14 cellular contexts compared by ENCODE assay signal in the genomic region with DNA sequence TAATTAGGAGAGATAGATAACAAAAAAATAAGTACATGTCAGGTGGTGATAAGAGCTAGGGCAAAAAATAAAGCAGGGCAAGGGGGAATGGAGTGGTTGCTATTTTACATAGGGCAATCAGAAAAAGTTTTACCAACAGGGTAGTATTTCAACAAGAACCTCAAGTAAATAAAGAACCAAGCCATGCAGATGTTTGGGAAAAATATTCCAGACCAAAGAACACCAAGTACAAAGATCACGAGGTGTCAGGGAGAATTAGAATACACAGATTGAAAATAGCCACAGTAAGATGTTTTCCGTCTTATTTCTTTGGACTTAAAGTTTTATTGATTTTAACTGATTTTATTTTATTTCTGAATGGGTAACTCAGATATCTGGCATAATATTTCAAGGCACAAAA.
"Had no signal": no experiment of that assay in that cellular context is flagged by ENCODE, and none has a peak within 500 bp of the region (broad histone marks: within the 10 kb centered on the region; RNA-seq: fewer than 3 reads in every experiment).

No MANE protein-coding gene starts in this region.

- H3K4me3 Mint-ChIP-seq: naive B cell had no signal

- H3K27me3 ChIP-seq: dorsolateral prefrontal cortex, right atrium auricular region, SJSA1, upper lobe of right lung had no signal

- H3K27me3 Mint-ChIP-seq: naive B cell had no signal

- H3K27ac ChIP-seq: dorsolateral prefrontal cortex, right atrium auricular region, SJSA1, thoracic aorta, upper lobe of right lung had no signal

- H3K9me3 Mint-ChIP-seq: naive B cell had no signal

- DNase-seq: activated CD4-positive, alpha-beta T cell treated with anti-CD3 and anti-CD28 coated beads, Interleukin-2, amount 50 U/mL, for 1 hour; activated CD4-positive, CD25-positive, alpha-beta regulatory T cell; activated effector memory CD4-positive, alpha-beta T cell treated with anti-CD3 and anti-CD28 coated beads, Interleukin-2, amount 50 U/mL, for 16 hours; activated T-cell treated with anti-CD3 and anti-CD28 coated beads for 4 hours; dorsolateral prefrontal cortex; left colon; mammary epithelial cell; naive B cell; occipital lobe; small intestine; upper lobe of right lung had no signal

- H3K4me3 ChIP-seq: dorsolateral prefrontal cortex, right atrium auricular region, SJSA1, thoracic aorta, upper lobe of right lung had no signal

- H3K4me1 ChIP-seq: right atrium auricular region, SJSA1 had no signal

- H3K9me3 ChIP-seq: right atrium auricular region, SJSA1, thoracic aorta, upper lobe of right lung had no signal

- ATAC-seq: left colon, upper lobe of right lung had no signal
